In the genomic region with DNA sequence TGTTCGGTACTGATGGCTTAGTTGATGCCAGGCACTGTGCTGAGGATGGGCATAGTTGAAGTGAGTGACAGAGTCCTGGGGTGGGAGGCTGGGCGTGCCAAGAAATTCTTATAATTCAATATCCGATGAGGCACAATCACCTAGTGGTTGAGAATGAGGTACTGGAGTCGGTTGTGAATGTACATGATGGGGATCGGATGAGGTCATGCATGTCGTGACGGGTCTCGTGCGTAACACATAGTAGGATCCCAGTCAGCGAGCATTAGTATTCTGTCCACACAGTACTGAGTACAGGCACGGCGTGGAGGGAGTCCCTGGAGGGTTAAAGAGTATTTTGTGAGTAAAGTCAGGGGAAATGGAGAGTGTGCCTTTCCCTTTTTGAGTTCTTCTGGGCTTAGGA, we compare ENCODE assay signal across 10 cellular contexts. TPM values are rescaled to one million over a fixed set of nuclear protein-coding genes. Genes with fewer than 3 reads are reported as not detected.
DNase-seq lines count a peak whose midpoint lies in the region; ATAC-seq and TF ChIP-seq lines count a peak whose summit lies in the region.
"Had no signal": no experiment of that assay in that cellular context is flagged by ENCODE, and none has a peak within 500 bp of the region (broad histone marks: within the 10 kb centered on the region; RNA-seq: fewer than 3 reads in every experiment).

No MANE protein-coding gene starts in this region.

- H3K9me3 ChIP-seq in PC-3 (ENCODE audit: low read length) (no peaks in the 10 kb centered on the region), ovary (no peaks in the 10 kb centered on the region)

- peaks cover 37% of the 10 kb centered on the region for H3K36me3 Mint-ChIP-seq in endothelial cell (ENCODE audit: low read depth, unreplicated experiment)
- peaks cover 29% of the 10 kb centered on the region for H3K36me3 Mint-ChIP-seq in progenitor cell of endocrine pancreas (ENCODE audit: insufficient read depth)

- TF ChIP-seq POLR2A in ovary (IDR thresholded peaks at IDR 0.05): no peak

- no peak overlapping the region for H2AFZ ChIP-seq in PC-3 (ENCODE audit: low read length)

- H3K36me3 ChIP-seq in GM06990 (ENCODE audit: control insufficient read depth, insufficient read depth, low read length): peaks cover 22% of the 10 kb centered on the region
- H3K36me3 ChIP-seq in PC-3 (ENCODE audit: low read depth, low read length): peaks cover 62% of the 10 kb centered on the region
- H3K36me3 ChIP-seq in ovary: no peaks in the 10 kb centered on the region

- POLR2A ChIA-PET in PC-3 (lab: Charles Lee; ENCODE audit: unreplicated experiment): no interaction called here

- H3K27ac Mint-ChIP-seq in endothelial cell (ENCODE audit: unreplicated experiment): peak overlapping the region; percentile 97
- H3K27ac Mint-ChIP-seq in progenitor cell of endocrine pancreas: peak overlapping the region; percentile 97

- TF ChIP-seq EP300 in ovary (IDR thresholded peaks at IDR 0.05): no peak

- H3K4me2 ChIP-seq in PC-3 (ENCODE audit: low read length): peak overlapping the region; percentile 96

- CTCF ChIA-PET in PC-3 (lab: Charles Lee): no interaction called here

- no peak for ATAC-seq in PC-3
- no peak for ATAC-seq in Right ventricle myocardium superior (ENCODE audit: poor library complexity)
- ATAC-seq in HG03025 (IDR thresholded peaks at IDR 0.05; ENCODE audit: low FRiP score, unreplicated experiment): no peak
- ATAC-seq: foreskin keratinocyte had no signal

- H3K9me2 ChIP-seq in PC-3 (replicated peaks; ENCODE audit: low read length): no peaks in the 10 kb centered on the region

- intact Hi-C loops in PC-3 (cut with micrococcal nuclease): no loop called here
- intact Hi-C loops in Right ventricle myocardium superior (cut with DNase I): no loop called here
- intact Hi-C loops in ovary (cut with DNase I): loop anchor here in 2 of 4 donors (5.0 to 10.0 kb wide), 2 partner anchors 52 to 59 kb away; partner anchors contain the start of genes HSD11B1L (in 1 of the 2) and MICOS13 (in 1 of the 2)

- H3K27me3 Mint-ChIP-seq in endothelial cell (ENCODE audit: unreplicated experiment) (peaks cover 20% of the 10 kb centered on the region), progenitor cell of endocrine pancreas (no peaks in the 10 kb centered on the region)

- no peak overlapping the region for H3K27ac ChIP-seq in PC-3 (ENCODE audit: low read length)
- no peak overlapping the region for H3K27ac ChIP-seq in ovary
- H3K27ac ChIP-seq: foreskin keratinocyte had no signal

- DNase-seq in GM06990 (ENCODE audit: extremely low read depth, insufficient read length): no peak
- no peak for DNase-seq in PC-3
- no peak for DNase-seq in endothelial cell (ENCODE audit: low spot score)
- no peak for DNase-seq in progenitor cell of endocrine pancreas (ENCODE audit: low spot score, unreplicated experiment)
- DNase-seq in Right ventricle myocardium superior: no peak
- no peak for DNase-seq in ovary
- DNase-seq in HCEC 1CT: no peak
- DNase-seq: activated gamma-delta T cell treated with Interleukin-2 at 50 U/mL for 16 hours, foreskin keratinocyte had no signal

- H3K4me3 ChIP-seq in GM06990 (replicated peaks; ENCODE audit: low read depth, low read length) (peak overlapping the region; percentile 77; the same call in 1 of the 2 replicates), PC-3 (ENCODE audit: low read length) (peak overlapping the region; percentile 90), ovary (no peak overlapping the region)

- no peaks in the 10 kb centered on the region for H3K9me3 Mint-ChIP-seq in endothelial cell (ENCODE audit: unreplicated experiment)
- no peaks in the 10 kb centered on the region for H3K9me3 Mint-ChIP-seq in progenitor cell of endocrine pancreas (ENCODE audit: low read depth)

- H3K79me2 ChIP-seq in PC-3 (ENCODE audit: low read length): peaks cover 97% of the 10 kb centered on the region

- no peak overlapping the region; the same call in 1 of the 2 replicates for H3K9ac ChIP-seq in PC-3 (ENCODE audit: low read length)

- TF ChIP-seq CTCF in GM06990 (IDR thresholded peaks at IDR 0.05; ENCODE audit: insufficient read depth, low read length, poor library complexity, severe bottlenecking) (no peak), PC-3 (conservative IDR thresholded peaks at IDR 0.05; ENCODE audit: low read depth, low read length) (no peak), endothelial cell (IDR thresholded peaks at IDR 0.05; ENCODE audit: unreplicated experiment) (no peak), progenitor cell of endocrine pancreas (IDR thresholded peaks at IDR 0.05; ENCODE audit: unreplicated experiment) (no peak), ovary (IDR thresholded peaks at IDR 0.05) (no peak)

- no peaks in the 10 kb centered on the region for H3F3A ChIP-seq in PC-3 (ENCODE audit: low read length, unreplicated experiment)

- H3K4me3 Mint-ChIP-seq in endothelial cell (ENCODE audit: unreplicated experiment) (peak overlapping the region; percentile 100), progenitor cell of endocrine pancreas (ENCODE audit: low read depth) (peak overlapping the region; percentile 100)

- BruUV-seq in PC-3 (replicated peaks; lab: Mats Ljungman, UMichigan): no TSS peak

- H3K27me3 ChIP-seq in GM06990 (replicated peaks; ENCODE audit: control insufficient read depth, insufficient read depth, low read length) (no peaks in the 10 kb centered on the region), PC-3 (ENCODE audit: low read length) (no peaks in the 10 kb centered on the region), ovary (no peaks in the 10 kb centered on the region)
- H3K27me3 ChIP-seq: foreskin keratinocyte had no signal

- H3K4me1 ChIP-seq in PC-3 (ENCODE audit: insufficient read depth, low read length) (peaks cover 26% of the 10 kb centered on the region), ovary (ENCODE audit: insufficient read depth) (peaks cover 22% of the 10 kb centered on the region)

- 78 to 84% (median 81%) methylated on average over 12 of the region's 12 CpGs for WGBS in ovary, 3 donors

- H3K4me1 Mint-ChIP-seq in endothelial cell (ENCODE audit: unreplicated experiment): peaks cover 48% of the 10 kb centered on the region
- peaks cover 41% of the 10 kb centered on the region for H3K4me1 Mint-ChIP-seq in progenitor cell of endocrine pancreas (ENCODE audit: low read depth)

- H4K20me1 ChIP-seq in PC-3 (ENCODE audit: low read length): peaks cover 68% of the 10 kb centered on the region

RNA-seq across cellular contexts. Expression of gene SAFB, which starts 2.8 kb away (rescaled TPM):
- total RNA-seq in PC-3 (2014; rRNA removed) (94.9 and 164 TPM in 2 replicates), endothelial cell (ENCODE audit: unreplicated experiment) (113 TPM), progenitor cell of endocrine pancreas (151 and 169 TPM in 2 replicates), Right ventricle myocardium superior (61.9 TPM), ovary (100 to 1,000 TPM in 1 of 7 donors, 10 to 100 TPM in 6; 66.9 to 108 (median 88.7) TPM)
- 10 to 100 TPM; 64.1 to 72.5 TPM for polyA plus RNA-seq in ovary

RNA-seq across cellular contexts. Expression of gene SAFB2, which starts 3.1 kb away (rescaled TPM):
- total RNA-seq in PC-3 (2014; rRNA removed) (77.5 and 101 TPM in 2 replicates), endothelial cell (ENCODE audit: unreplicated experiment) (85.5 TPM), progenitor cell of endocrine pancreas (95.4 and 107 TPM in 2 replicates), Right ventricle myocardium superior (48.7 TPM), ovary (100 to 1,000 TPM in 5 of 7 donors, 10 to 100 TPM in 2; 51.3 to 173 (median 109) TPM)
- 100 to 1,000 TPM in 1 of 2 donors, 10 to 100 TPM in 1; 74.5 to 107 TPM for polyA plus RNA-seq in ovary

RNA-seq across cellular contexts. Expression of gene MICOS13, which starts 54.7 kb away (rescaled TPM):
- 331 and 456 TPM in 2 replicates for total RNA-seq in PC-3 (2014; rRNA removed)
- total RNA-seq in endothelial cell (ENCODE audit: unreplicated experiment): 23.6 TPM
- 28.1 and 29.7 TPM in 2 replicates for total RNA-seq in progenitor cell of endocrine pancreas
- total RNA-seq in Right ventricle myocardium superior: 165 TPM
- total RNA-seq in ovary: 10 to 100 TPM; 25.7 to 48.7 (median 44.2) TPM
- 10 to 100 TPM in 1 of 2 donors, 1 to 10 TPM in 1; 5.2 to 47.3 TPM for polyA plus RNA-seq in ovary

RNA-seq across cellular contexts. Expression of gene HSD11B1L, which starts 55.2 kb away (rescaled TPM):
- 8.6 and 10.9 TPM in 2 replicates for total RNA-seq in PC-3 (2014; rRNA removed)
- 11.8 TPM for total RNA-seq in endothelial cell (ENCODE audit: unreplicated experiment)
- 20.1 and 21.1 TPM in 2 replicates for total RNA-seq in progenitor cell of endocrine pancreas
- total RNA-seq in Right ventricle myocardium superior: 3.5 TPM
- 10 to 100 TPM in 2 of 7 donors, 1 to 10 TPM in 5; 3.1 to 20.7 (median 8.5) TPM for total RNA-seq in ovary
- polyA plus RNA-seq in ovary: 10 to 100 TPM in 1 of 2 donors, 1 to 10 TPM in 1; 3.5 to 10.6 TPM

RNA-seq across cellular contexts. Expression of gene TINCR, which starts 57.9 kb away (rescaled TPM):
- total RNA-seq in PC-3 (2014; rRNA removed): 0.58 and 0.69 TPM in 2 replicates
- total RNA-seq in endothelial cell (ENCODE audit: unreplicated experiment): 0.33 TPM
- total RNA-seq in progenitor cell of endocrine pancreas: 0.60 and 1.0 TPM in 2 replicates
- not detected for total RNA-seq in Right ventricle myocardium superior
- total RNA-seq in ovary: 1 to 10 TPM in 2 of 7 donors, under 1 TPM in 5; 0.11 to 3.4 (median 0.48) TPM
- polyA plus RNA-seq in ovary: under 1 TPM; 0.18 to 0.35 TPM
